In the genomic region with DNA sequence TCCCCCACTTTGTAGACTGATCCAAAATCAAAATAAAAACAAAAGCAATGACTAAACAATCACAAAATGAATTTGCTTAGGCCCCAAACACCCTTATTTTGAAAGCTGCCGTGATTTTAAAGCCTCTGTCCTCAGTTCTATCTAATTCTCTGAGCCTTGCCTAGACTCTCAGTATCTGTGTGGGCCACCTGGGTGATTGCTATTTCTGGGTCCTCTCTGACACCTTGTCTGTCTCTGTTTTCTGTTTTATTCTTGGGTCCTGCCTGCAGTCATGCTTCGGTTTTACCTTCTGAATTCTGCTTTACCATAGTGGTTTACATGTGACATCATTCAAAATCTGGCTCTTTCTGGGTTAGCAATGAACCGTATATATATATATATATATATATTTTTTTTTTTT, we compare ENCODE assay signal across 25 cellular contexts.
"Had no signal": no experiment of that assay in that cellular context is flagged by ENCODE, and none has a peak within 500 bp of the region (broad histone marks: within the 10 kb centered on the region; RNA-seq: fewer than 3 reads in every experiment).

No MANE protein-coding gene starts in this region.

- H3K4me3 ChIP-seq: coronary artery, dorsolateral prefrontal cortex, esophagus muscularis mucosa, esophagus squamous epithelium, gastrocnemius medialis, gastroesophageal sphincter, heart left ventricle, heart right ventricle, hepatocyte had no signal

- H3K79me2 ChIP-seq: hepatocyte had no signal

- H3K27ac ChIP-seq: coronary artery, dorsolateral prefrontal cortex, epithelial cell of prostate, esophagus muscularis mucosa, esophagus squamous epithelium, foreskin keratinocyte, gastrocnemius medialis, gastroesophageal sphincter, heart left ventricle, heart right ventricle, hepatocyte had no signal

- H2AFZ ChIP-seq: hepatocyte had no signal

- H3K36me3 ChIP-seq: esophagus muscularis mucosa, esophagus squamous epithelium, gastrocnemius medialis, gastroesophageal sphincter, heart left ventricle, heart right ventricle had no signal

- H3K9me3 ChIP-seq: esophagus muscularis mucosa, esophagus squamous epithelium, gastrocnemius medialis, gastroesophageal sphincter, heart left ventricle had no signal

- H3K4me1 ChIP-seq: esophagus muscularis mucosa, foreskin keratinocyte, gastrocnemius medialis, gastroesophageal sphincter, heart right ventricle had no signal

- H3K27me3 ChIP-seq: dorsolateral prefrontal cortex, esophagus muscularis mucosa, esophagus squamous epithelium, foreskin keratinocyte, gastrocnemius medialis, gastroesophageal sphincter, heart left ventricle, heart right ventricle, hepatocyte had no signal

- ATAC-seq: effector memory CD8-positive, alpha-beta T cell; esophagus mucosa; foreskin keratinocyte; gastrocnemius medialis; gastroesophageal sphincter; heart left ventricle; heart right ventricle had no signal

- H3K4me2 ChIP-seq: hepatocyte had no signal

- DNase-seq: cortex of kidney; dermis blood vessel endothelial cell; dorsolateral prefrontal cortex; effector CD4-positive, alpha-beta T cell; effector CD8-positive, alpha-beta T cell; effector memory CD4-positive, alpha-beta T cell; effector memory CD8-positive, alpha-beta T cell; endodermal cell; erythroblast; esophagus squamous epithelium; foreskin fibroblast; foreskin keratinocyte; foreskin melanocyte; gastrocnemius medialis; glutamatergic neuron; head of caudate nucleus; heart left ventricle; heart right ventricle; hippocampal formation had no signal
